Comparison of ENCODE assay signal across 8 cellular contexts in genomic region chr18:658947-659533, GRCh38. TPM values are rescaled to one million over a fixed set of nuclear protein-coding genes. Genes with fewer than 3 reads are reported as not detected.
A peak's percentile ranks its signal among the peaks of the same experiment; 100 is the strongest.
DNase-seq lines count a peak whose midpoint lies in the region; ATAC-seq and TF ChIP-seq lines count a peak whose summit lies in the region.

No MANE protein-coding gene starts in this region.

- peak overlapping the region; percentile 96 for H3K4me3 Mint-ChIP-seq in activated CD8-positive, alpha-beta memory T cell treated with anti-CD3 and anti-CD28 coated beads, Interleukin-2, amount 10 ng/mL, durations not matched to agents 7 days and 5 days
- H3K4me3 Mint-ChIP-seq in glutamatergic neuron (ENCODE audit: unreplicated experiment): peak overlapping the region; percentile 86
- peak overlapping the region; percentile 77 to 83 for H3K4me3 Mint-ChIP-seq in stimulated activated naive B cell treated with anti-CD40 and anti-IgM and Interleukin-4, amounts not matched to agents 10 μg/mL and 1 μg/mL and 100 μg/mL, for 72 hours

- CTCF ChIA-PET in activated CD8-positive, alpha-beta memory T cell treated with anti-CD3 and anti-CD28 coated beads, Interleukin-2, amount 10 ng/mL, durations not matched to agents 7 days and 5 days (lab: Charles Lee): interaction anchor here (0.8 to 3.3 kb wide), 11 partner anchors 9 to 180 kb away, joined by 3 to 13 read pairs (median 7); partner anchors contain the start of gene ENOSF1

- peaks cover 51% of the 10 kb centered on the region for H3K36me3 Mint-ChIP-seq in activated CD8-positive, alpha-beta memory T cell treated with anti-CD3 and anti-CD28 coated beads, Interleukin-2, amount 10 ng/mL, durations not matched to agents 7 days and 5 days
- H3K36me3 Mint-ChIP-seq in glutamatergic neuron (ENCODE audit: unreplicated experiment): peaks cover 9% of the 10 kb centered on the region
- peaks cover 16 to 21% of the 10 kb centered on the region in 2 donors for H3K36me3 Mint-ChIP-seq in stimulated activated naive B cell treated with anti-CD40 and anti-IgM and Interleukin-4, amounts not matched to agents 10 μg/mL and 1 μg/mL and 100 μg/mL, for 72 hours

- no peak for DNase-seq in activated CD8-positive, alpha-beta memory T cell treated with anti-CD3 and anti-CD28 coated beads, Interleukin-2, amount 10 ng/mL, durations not matched to agents 7 days and 5 days
- no peak for DNase-seq in activated CD8-positive, alpha-beta memory T cell treated with anti-CD3 and anti-CD28 coated beads, Interleukin-2, amount 50 U/mL, for 4 hours
- DNase-seq in glutamatergic neuron (no peak), AML-193 (lab: John Stamatoyannopoulos, UW) (no peak), Ammon's horn (ENCODE audit: low spot score) (no peak), NCI-H2029 treated with DMSO at 0.1 percent for 48 hours (lab: John Stamatoyannopoulos, UW) (no peak)
- DNase-seq in stimulated activated naive B cell treated with anti-CD40 and anti-IgM and Interleukin-4, amounts not matched to agents 10 μg/mL and 1 μg/mL and 100 μg/mL, for 72 hours: no peak

- TF ChIP-seq CTCF in VCaP (conservative IDR thresholded peaks at IDR 0.05): no peak
- TF ChIP-seq CTCF in glutamatergic neuron (IDR thresholded peaks at IDR 0.05; ENCODE audit: partially characterized antibody, unreplicated experiment): no peak

- no peaks in the 10 kb centered on the region for H3K27me3 Mint-ChIP-seq in activated CD8-positive, alpha-beta memory T cell treated with anti-CD3 and anti-CD28 coated beads, Interleukin-2, amount 10 ng/mL, durations not matched to agents 7 days and 5 days
- no peaks in the 10 kb centered on the region for H3K27me3 Mint-ChIP-seq in glutamatergic neuron (ENCODE audit: unreplicated experiment)
- peaks cover 31 to 52% of the 10 kb centered on the region in 2 donors for H3K27me3 Mint-ChIP-seq in stimulated activated naive B cell treated with anti-CD40 and anti-IgM and Interleukin-4, amounts not matched to agents 10 μg/mL and 1 μg/mL and 100 μg/mL, for 72 hours

- peaks cover 48% of the 10 kb centered on the region for H3K4me1 Mint-ChIP-seq in activated CD8-positive, alpha-beta memory T cell treated with anti-CD3 and anti-CD28 coated beads, Interleukin-2, amount 10 ng/mL, durations not matched to agents 7 days and 5 days
- no peaks in the 10 kb centered on the region for H3K4me1 Mint-ChIP-seq in glutamatergic neuron (ENCODE audit: low read depth, unreplicated experiment)
- H3K4me1 Mint-ChIP-seq in stimulated activated naive B cell treated with anti-CD40 and anti-IgM and Interleukin-4, amounts not matched to agents 10 μg/mL and 1 μg/mL and 100 μg/mL, for 72 hours: peaks cover 10 to 14% of the 10 kb centered on the region in 2 donors

- H3K27ac ChIP-seq in VCaP: peak overlapping the region; percentile 83

- no peak for ATAC-seq in activated CD8-positive, alpha-beta memory T cell treated with anti-CD3 and anti-CD28 coated beads, Interleukin-2, amount 10 ng/mL, durations not matched to agents 7 days and 5 days
- no peak for ATAC-seq in stimulated activated naive B cell treated with anti-CD40 and anti-IgM and Interleukin-4, amounts not matched to agents 10 μg/mL and 1 μg/mL and 100 μg/mL, for 72 hours (replicated peaks)

- H3K9me3 Mint-ChIP-seq in activated CD8-positive, alpha-beta memory T cell treated with anti-CD3 and anti-CD28 coated beads, Interleukin-2, amount 10 ng/mL, durations not matched to agents 7 days and 5 days (ENCODE audit: low read depth): peaks cover 4% of the 10 kb centered on the region
- H3K9me3 Mint-ChIP-seq in glutamatergic neuron (ENCODE audit: unreplicated experiment): no peaks in the 10 kb centered on the region
- H3K9me3 Mint-ChIP-seq in stimulated activated naive B cell treated with anti-CD40 and anti-IgM and Interleukin-4, amounts not matched to agents 10 μg/mL and 1 μg/mL and 100 μg/mL, for 72 hours: peaks cover 3 to 4% of the 10 kb centered on the region in 2 donors

- peak overlapping the region; percentile 89 for H3K27ac Mint-ChIP-seq in activated CD8-positive, alpha-beta memory T cell treated with anti-CD3 and anti-CD28 coated beads, Interleukin-2, amount 10 ng/mL, durations not matched to agents 7 days and 5 days
- peak overlapping the region; percentile 46 for H3K27ac Mint-ChIP-seq in glutamatergic neuron (ENCODE audit: unreplicated experiment)
- no peak overlapping the region for H3K27ac Mint-ChIP-seq in stimulated activated naive B cell treated with anti-CD40 and anti-IgM and Interleukin-4, amounts not matched to agents 10 μg/mL and 1 μg/mL and 100 μg/mL, for 72 hours

RNA-seq across cellular contexts. Expression of gene TYMS, which starts 1.6 kb away (rescaled TPM):
- total RNA-seq in activated CD8-positive, alpha-beta memory T cell treated with anti-CD3 and anti-CD28 coated beads, Interleukin-2, amount 10 ng/mL, durations not matched to agents 7 days and 5 days: 100 to 1,000 TPM; 369 TPM
- 15.5 TPM for total RNA-seq in glutamatergic neuron (ENCODE audit: unreplicated experiment)

RNA-seq across cellular contexts. Expression of gene ENOSF1, which starts 53.4 kb away (rescaled TPM):
- total RNA-seq in activated CD8-positive, alpha-beta memory T cell treated with anti-CD3 and anti-CD28 coated beads, Interleukin-2, amount 10 ng/mL, durations not matched to agents 7 days and 5 days: 10 to 100 TPM; 79.3 to 84.3 TPM
- total RNA-seq in glutamatergic neuron (ENCODE audit: unreplicated experiment): 9.7 TPM

Comparison
In these comparisons a context has a peak if more than half of its experiments do, and no peak if none do; other contexts are left out.
1. RNA of gene TYMS, which starts 1.6 kb away (total RNA-seq): 369 TPM in activated CD8-positive, alpha-beta memory T cell treated with anti-CD3 and anti-CD28 coated beads, Interleukin-2, amount 10 ng/mL, durations not matched to agents 7 days and 5 days; 15.5 TPM in glutamatergic neuron (single experiment); every median in the first group is over 10 times any median in the second.
2. Peak in every context shown above with its lines, with median percentiles within 50 percentile points of each other: H3K4me3 Mint-ChIP-seq.